8 cellular contexts compared by ENCODE assay signal in genomic region chr13:26377038-26377437, GRCh38.
DNase-seq lines count a peak whose midpoint lies in the region; ATAC-seq and TF ChIP-seq lines count a peak whose summit lies in the region.

No MANE protein-coding gene starts in this region.

- H3K9ac ChIP-seq in adipocyte (ENCODE audit: low read length): no peak overlapping the region

- ATAC-seq in lower lobe of right lung (peak; percentile 41 to 43), HG03571 (IDR thresholded peaks at IDR 0.05; ENCODE audit: unreplicated experiment) (no peak), GM18861 (IDR thresholded peaks at IDR 0.05; ENCODE audit: unreplicated experiment) (no peak), HG03378 (IDR thresholded peaks at IDR 0.05; ENCODE audit: unreplicated experiment) (no peak)

- H3K27ac ChIP-seq in lower lobe of right lung: no peak overlapping the region

- H3K27me3 ChIP-seq in adipocyte (replicated peaks; ENCODE audit: control insufficient read depth, insufficient read depth, low read length): no peaks in the 10 kb centered on the region
- H3K27me3 ChIP-seq in lower lobe of right lung (ENCODE audit: low read depth): no peaks in the 10 kb centered on the region

- H3K4me1 ChIP-seq in adipocyte (ENCODE audit: control insufficient read depth, insufficient read depth, low read length) (peaks cover 12% of the 10 kb centered on the region), lower lobe of right lung (no peaks in the 10 kb centered on the region)

- DNase-seq in ELF-1 (ENCODE audit: low read depth, low spot score) (peak; percentile 22), HT1080 (ENCODE audit: low read depth) (peak; percentile 15), adipocyte (ENCODE audit: low read depth) (peak; percentile 21), lower lobe of right lung (no peak), NCI-H1105 (lab: John Stamatoyannopoulos, UW) (no peak)

- H3K9me3 ChIP-seq in adipocyte (ENCODE audit: control insufficient read depth, low read length) (no peaks in the 10 kb centered on the region), lower lobe of right lung (no peaks in the 10 kb centered on the region)

- intact Hi-C loops in lower lobe of right lung (cut with DNase I): no loop called here

- peak; percentile 32 for TF ChIP-seq CTCF in lower lobe of right lung (IDR thresholded peaks at IDR 0.05)

- H3K4me3 ChIP-seq in adipocyte (ENCODE audit: low read length) (no peak overlapping the region), lower lobe of right lung (no peak overlapping the region)

- H3K36me3 ChIP-seq in adipocyte (ENCODE audit: control insufficient read depth, insufficient read depth, low read length, severe bottlenecking) (peaks cover 4% of the 10 kb centered on the region), lower lobe of right lung (no peaks in the 10 kb centered on the region)

Comparison
In these comparisons a context has a peak if more than half of its experiments do, and no peak if none do; other contexts are left out.
1. DNase-seq: peak in ELF-1 (single experiment), HT1080 (single experiment) and adipocyte (single experiment); none in lower lobe of right lung (single experiment) and NCI-H1105 (single experiment).
2. ATAC-seq: peak in lower lobe of right lung (2 of 2); none in HG03571 (single experiment), GM18861 (single experiment) and HG03378 (single experiment).